In the genomic region with DNA sequence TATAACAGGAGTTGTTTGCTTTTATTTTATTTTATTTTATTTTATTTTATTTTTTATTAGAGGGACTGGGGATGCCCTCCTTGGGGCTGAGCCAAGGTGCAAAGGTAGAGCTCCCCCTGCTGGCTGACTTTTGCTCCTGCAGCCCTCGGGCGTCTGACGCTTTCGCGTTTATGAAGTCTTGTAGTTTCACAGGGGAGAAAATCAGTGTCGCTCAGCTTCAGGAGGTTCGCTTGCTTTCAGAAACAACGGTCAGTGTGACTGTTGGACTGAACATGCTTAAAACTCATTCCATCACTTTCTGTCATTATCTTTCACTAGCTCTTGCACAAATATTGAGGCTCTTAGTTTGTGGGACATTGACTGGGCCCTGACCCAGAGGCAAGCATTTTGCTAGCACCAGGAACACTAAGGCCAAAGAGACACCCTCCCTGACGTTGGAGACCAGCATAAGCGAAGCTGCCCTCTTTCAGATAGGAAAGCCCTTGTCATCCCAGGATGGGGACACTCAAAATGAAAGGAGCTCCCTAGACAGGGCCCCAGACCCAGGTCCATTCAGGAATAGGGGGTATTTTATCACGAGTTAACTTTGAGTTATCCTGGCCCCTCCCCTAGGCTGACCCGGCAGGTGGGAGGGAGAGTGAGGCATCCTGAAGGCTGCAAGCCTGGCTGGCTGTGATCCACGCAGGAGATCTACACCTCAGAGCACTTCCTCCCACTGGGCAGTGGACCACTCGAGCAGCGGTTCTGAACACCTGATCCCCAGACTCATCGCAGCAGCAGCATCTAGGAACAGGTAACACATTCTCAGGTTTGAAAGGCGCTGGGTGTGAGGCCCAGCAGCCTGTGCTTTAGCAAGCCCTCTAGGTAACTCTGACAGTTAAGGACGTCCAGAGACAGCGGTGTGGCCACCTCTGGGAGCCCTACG, we compare ENCODE assay signal across 8 cellular contexts. TPM values are rescaled to one million over a fixed set of nuclear protein-coding genes. Genes with fewer than 3 reads are reported as not detected.
A peak's percentile ranks its signal among the peaks of the same experiment; 100 is the strongest.
DNase-seq lines count a peak whose midpoint lies in the region; ATAC-seq, FAIRE-seq and TF ChIP-seq lines count a peak whose summit lies in the region.

No MANE protein-coding gene starts in this region.

- no peak overlapping the region for H3K4me3 Mint-ChIP-seq in CD4-positive, CD25-positive, alpha-beta regulatory T cell
- H3K4me3 Mint-ChIP-seq in MCF 10A (ENCODE audit: unreplicated experiment): no peak overlapping the region

- peaks cover 23% of the 10 kb centered on the region for H3K27me3 Mint-ChIP-seq in CD4-positive, CD25-positive, alpha-beta regulatory T cell
- no peaks in the 10 kb centered on the region for H3K27me3 Mint-ChIP-seq in MCF 10A (ENCODE audit: insufficient read depth, unreplicated experiment)

- peak overlapping the region in 1 of 3 donors; percentile 29 for H3K27ac Mint-ChIP-seq in CD4-positive, CD25-positive, alpha-beta regulatory T cell
- H3K27ac Mint-ChIP-seq in MCF 10A (ENCODE audit: low read depth, unreplicated experiment): no peak overlapping the region

- peaks cover 0 to 14% (median 7%) of the 10 kb centered on the region in 4 donors for H3K4me1 Mint-ChIP-seq in CD4-positive, CD25-positive, alpha-beta regulatory T cell
- peaks cover 27% of the 10 kb centered on the region for H3K4me1 Mint-ChIP-seq in MCF 10A (ENCODE audit: insufficient read depth, unreplicated experiment)

- H3K36me3 ChIP-seq in CD4-positive, CD25-positive, alpha-beta regulatory T cell (ENCODE audit: control insufficient read depth, insufficient read depth, low read length): no peaks in the 10 kb centered on the region
- no peaks in the 10 kb centered on the region for H3K36me3 ChIP-seq in kidney (ENCODE audit: control insufficient read depth in 1 of 2, insufficient read depth in 2 of 2, low read length in 2 of 2)

- no peak overlapping the region for H3K4me3 ChIP-seq in CD4-positive, CD25-positive, alpha-beta regulatory T cell (ENCODE audit: low read depth, low read length)
- no peak overlapping the region for H3K4me3 ChIP-seq in kidney (ENCODE audit: low read length in 2 of 2)

- H3K27ac ChIP-seq in CD4-positive, CD25-positive, alpha-beta regulatory T cell (ENCODE audit: insufficient read depth, low read length, poor library complexity, severe bottlenecking): no peak overlapping the region
- H3K27ac ChIP-seq in VCaP: no peak overlapping the region
- no peak overlapping the region for H3K27ac ChIP-seq in kidney (ENCODE audit: low read depth in 2 of 2, low read length in 2 of 2)

- H3K4me1 ChIP-seq in CD4-positive, CD25-positive, alpha-beta regulatory T cell (ENCODE audit: control insufficient read depth, insufficient read depth, low read length, poor library complexity, severe bottlenecking): peaks cover 14% of the 10 kb centered on the region
- H3K4me1 ChIP-seq in kidney (ENCODE audit: control insufficient read depth in 1 of 2, insufficient read depth in 1 of 2, low read depth in 1 of 2, low read length in 2 of 2): no peaks in the 10 kb centered on the region

- peak; percentile 78 to 81 for ATAC-seq in CD4-positive, CD25-positive, alpha-beta regulatory T cell (ENCODE audit: low read depth in 2 of 2)
- ATAC-seq in GM19438 (IDR thresholded peaks at IDR 0.05; ENCODE audit: low read depth, unreplicated experiment): peak; percentile 90
- ATAC-seq in GM18867 (IDR thresholded peaks at IDR 0.05; ENCODE audit: unreplicated experiment): no peak

- BruUV-seq in MCF 10A (replicated peaks; lab: Mats Ljungman, UMichigan): no TSS peak

- no peak for FAIRE-seq in kidney (lab: Jason Lieb, UNC)

- peak; percentile 56 to 83 (median 71) for DNase-seq in CD4-positive, CD25-positive, alpha-beta regulatory T cell
- DNase-seq in NCI-H1048 (lab: John Stamatoyannopoulos, UW): peak; percentile 24
- peak; percentile 72 for DNase-seq in MCF 10A (ENCODE audit: unreplicated experiment)
- no peak for DNase-seq in kidney
- DNase-seq in stimulated activated CD4-positive, alpha-beta T cell treated with anti-CD3 and anti-CD28 coated beads, Interleukin-1b, Interleukin-23, amount 100 ng/mL, for 4 hours (ENCODE audit: low read depth in 2 of 2): peak; percentile 75 to 87

- POLR2A ChIA-PET in MCF 10A (lab: Yijun Ruan, JAX): interaction anchor here (0.7 to 1.9 kb wide), 5 partner anchors 26 to 1702 kb away, joined by 3 to 9 read pairs (median 3); a partner anchor contains a TSS

- H3K9me3 ChIP-seq in CD4-positive, CD25-positive, alpha-beta regulatory T cell (ENCODE audit: control insufficient read depth in 2 of 2, low read length in 2 of 2): no peaks in the 10 kb centered on the region
- no peaks in the 10 kb centered on the region for H3K9me3 ChIP-seq in kidney (ENCODE audit: control insufficient read depth in 1 of 2, low read length in 2 of 2)

- H3K9ac ChIP-seq in kidney (ENCODE audit: low read length in 2 of 2): peak overlapping the region in 1 of 2 donors; percentile 52

- no peaks in the 10 kb centered on the region for H3K9me3 Mint-ChIP-seq in CD4-positive, CD25-positive, alpha-beta regulatory T cell
- H3K9me3 Mint-ChIP-seq in MCF 10A (ENCODE audit: unreplicated experiment): no peaks in the 10 kb centered on the region

- intact Hi-C loops in MCF 10A (cut with micrococcal nuclease) (loop anchor here (1.0 to 5.0 kb wide), 3 partner anchors 36 to 440 kb away; a partner anchor contains a TSS), kidney (cut with DNase I) (loop anchor here (5.0 kb wide), 1 partner anchor 156 kb away; no protein-coding TSS in a partner anchor)

- no peaks in the 10 kb centered on the region for H3K36me3 Mint-ChIP-seq in CD4-positive, CD25-positive, alpha-beta regulatory T cell
- peaks cover 6% of the 10 kb centered on the region for H3K36me3 Mint-ChIP-seq in MCF 10A (ENCODE audit: insufficient read depth, unreplicated experiment)

- TF ChIP-seq CTCF in VCaP (conservative IDR thresholded peaks at IDR 0.05) (peak; percentile 97), MCF 10A (IDR thresholded peaks at IDR 0.05; ENCODE audit: unreplicated experiment) (peak; percentile 92), kidney (IDR thresholded peaks at IDR 0.05; ENCODE audit: borderline replicate concordance, extremely low read depth, insufficient read depth) (peak; percentile 96)

- CTCF ChIA-PET in MCF 10A (lab: Yijun Ruan, JAX): interaction anchor here (0.5 to 12.0 kb wide), 58 partner anchors 9 to 790 kb away, joined by 3 to 257 read pairs (median 4); no protein-coding TSS in a partner anchor

- peaks cover 2% of the 10 kb centered on the region for H3K27me3 ChIP-seq in CD4-positive, CD25-positive, alpha-beta regulatory T cell (ENCODE audit: control insufficient read depth, insufficient read depth, low read length)

RNA-seq across cellular contexts. Expression of a gene that starts 34.4 kb away (rescaled TPM):
- 5.4 TPM for total RNA-seq in CD4-positive, CD25-positive, alpha-beta regulatory T cell
- polyA plus RNA-seq in CD4-positive, CD25-positive, alpha-beta regulatory T cell: under 1 TPM in 2 of 4 donors, not detected in 2; 0.11 to 0.28 TPM
- total RNA-seq in MCF 10A (2022) (11.4 and 13.5 TPM in 2 replicates), kidney (17.3 TPM)
- 16.2 TPM for polyA plus RNA-seq in kidney (ENCODE audit: insufficient read depth, low read depth, low replicate concordance)

RNA-seq across cellular contexts. Expression of a gene that starts 35.8 kb away (rescaled TPM):
- 45.0 TPM for total RNA-seq in CD4-positive, CD25-positive, alpha-beta regulatory T cell
- polyA plus RNA-seq in CD4-positive, CD25-positive, alpha-beta regulatory T cell: 10 to 100 TPM; 23.7 to 37.0 (median 28.2) TPM
- total RNA-seq in MCF 10A (2022) (24.2 and 24.7 TPM in 2 replicates), kidney (41.2 TPM)
- 44.6 TPM for polyA plus RNA-seq in kidney (ENCODE audit: insufficient read depth, low read depth, low replicate concordance)
